15 cellular contexts compared by ENCODE assay signal in the genomic region with DNA sequence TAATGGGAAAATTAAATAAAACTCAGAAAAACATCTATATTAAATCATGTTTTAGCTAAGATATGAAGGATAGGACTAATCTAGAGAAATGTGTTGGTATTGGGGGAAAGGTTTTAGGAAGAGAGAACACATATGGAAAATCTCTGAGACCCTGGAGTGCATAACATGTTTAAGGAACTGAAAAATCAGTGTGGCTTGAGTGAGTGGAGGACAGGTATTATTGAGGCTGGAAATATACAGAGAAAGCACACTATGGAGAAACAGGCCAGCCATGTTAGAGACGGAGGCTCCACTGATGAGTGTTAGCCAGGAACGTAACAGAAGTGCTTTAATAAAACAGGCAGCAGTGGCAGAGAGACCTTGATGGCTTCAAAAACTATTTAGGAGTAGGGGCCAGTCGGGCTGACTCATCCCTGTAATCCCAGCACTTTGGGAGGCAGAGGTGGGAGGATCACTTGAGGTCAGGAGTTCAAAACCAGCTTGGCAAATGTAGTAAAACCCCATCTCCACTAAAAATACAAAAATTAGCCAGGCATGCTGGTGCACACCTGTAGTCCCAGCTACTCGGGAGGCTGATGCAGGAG.
"Had no signal": no experiment of that assay in that cellular context is flagged by ENCODE, and none has a peak within 500 bp of the region (broad histone marks: within the 10 kb centered on the region; RNA-seq: fewer than 3 reads in every experiment).

No MANE protein-coding gene starts in this region.

- H3K4me3 ChIP-seq: gastrocnemius medialis, heart right ventricle, tibial artery had no signal

- H3K9me3 Mint-ChIP-seq: activated naive CD8-positive, alpha-beta T cell treated with anti-CD3 and anti-CD28 coated beads, Interleukin-2, amount 50 U/mL, for 24 hours had no signal

- H3K9me3 ChIP-seq: gastrocnemius medialis, heart right ventricle, tibial artery had no signal

- DNase-seq: activated CD4-positive, alpha-beta T cell treated with anti-CD3 and anti-CD28 coated beads for 48 hours; activated CD8-positive, alpha-beta T cell treated with anti-CD3 and anti-CD28 coated beads, Interleukin-2, amount 10 ng/mL, durations not matched to agents 7 days and 5 days; activated naive CD4-positive, alpha-beta T cell treated with Interleukin-2 at 50 U/mL for 16 hours; activated naive CD8-positive, alpha-beta T cell treated with anti-CD3 and anti-CD28 coated beads, Interleukin-2, amount 50 U/mL, for 24 hours; caudate nucleus; cortex of kidney; effector CD8-positive, alpha-beta T cell; gastrocnemius medialis; heart right ventricle; mammary epithelial cell; stimulated activated CD4-positive, alpha-beta T cell treated with anti-CD3 and anti-CD28 coated beads, Interleukin-15, amount 100 ng/mL, for 24 hours; stimulated activated CD4-positive, alpha-beta T cell treated with anti-CD3 and anti-CD28 coated beads, Interleukin-4, amount 100 ng/mL, for 4 hours; T1000; tibial artery; WERI-Rb-1 had no signal

- H3K27me3 ChIP-seq: gastrocnemius medialis, heart right ventricle, tibial artery had no signal

- H3K4me3 Mint-ChIP-seq: activated CD8-positive, alpha-beta T cell treated with anti-CD3 and anti-CD28 coated beads, Interleukin-2, amount 10 ng/mL, durations not matched to agents 7 days and 5 days; activated naive CD8-positive, alpha-beta T cell treated with anti-CD3 and anti-CD28 coated beads, Interleukin-2, amount 50 U/mL, for 24 hours had no signal

- H3K27ac ChIP-seq: gastrocnemius medialis, WERI-Rb-1 had no signal

- H3K36me3 ChIP-seq: gastrocnemius medialis, WERI-Rb-1 had no signal

- ATAC-seq: activated CD8-positive, alpha-beta T cell treated with anti-CD3 and anti-CD28 coated beads, Interleukin-2, amount 10 ng/mL, durations not matched to agents 7 days and 5 days; activated naive CD8-positive, alpha-beta T cell treated with anti-CD3 and anti-CD28 coated beads, Interleukin-2, amount 50 U/mL, for 24 hours; gastrocnemius medialis had no signal

- H3K27ac Mint-ChIP-seq: activated CD8-positive, alpha-beta T cell treated with anti-CD3 and anti-CD28 coated beads, Interleukin-2, amount 10 ng/mL, durations not matched to agents 7 days and 5 days; activated naive CD8-positive, alpha-beta T cell treated with anti-CD3 and anti-CD28 coated beads, Interleukin-2, amount 50 U/mL, for 24 hours had no signal

- H3K27me3 Mint-ChIP-seq: activated naive CD8-positive, alpha-beta T cell treated with anti-CD3 and anti-CD28 coated beads, Interleukin-2, amount 50 U/mL, for 24 hours had no signal
